Comparison of ENCODE assay signal across 8 cellular contexts in genomic region chr17:81365601-81366585, GRCh38. TPM values are rescaled to one million over a fixed set of nuclear protein-coding genes. Genes with fewer than 3 reads are reported as not detected.
DNase-seq lines count a peak whose midpoint lies in the region; ATAC-seq, FAIRE-seq and TF ChIP-seq lines count a peak whose summit lies in the region.

No MANE protein-coding gene starts in this region.

- no peaks in the 10 kb centered on the region for H3K79me2 ChIP-seq in astrocyte (ENCODE audit: insufficient read depth, low read length)

- H4K20me1 ChIP-seq in astrocyte (ENCODE audit: insufficient read depth, low read length) = peaks cover 10% of the 10 kb centered on the region

- in situ Hi-C loops in transverse colon (cut with MboI; ENCODE audit: low pct_ligation_motif_present in 1 of 4, low pct_unique_long_range_greater_than_20kb in 1 of 4, low sequenced_read_pairs in 3 of 4) = no loop called here

- no peak overlapping the region for H3K27ac Mint-ChIP-seq in astrocyte (ENCODE audit: unreplicated experiment)

- H3K27me3 ChIP-seq in astrocyte (ENCODE audit: insufficient read depth, low read length) (peaks cover 24% of the 10 kb centered on the region), transverse colon (peaks cover 18% of the 10 kb centered on the region)

- peaks cover 19% of the 10 kb centered on the region for H3K4me1 ChIP-seq in astrocyte (ENCODE audit: insufficient read depth, low read length)
- peaks cover 24 to 31% (median 28%) of the 10 kb centered on the region in 4 donors for H3K4me1 ChIP-seq in transverse colon

- peak overlapping the region; percentile 71 for H2AFZ ChIP-seq in astrocyte (ENCODE audit: low read depth, low read length)

- TF ChIP-seq CTCF in astrocyte (IDR thresholded peaks at IDR 0.05; ENCODE audit: insufficient read depth, low read depth, low read length) = no peak
- no peak for TF ChIP-seq CTCF in transverse colon (IDR thresholded peaks at IDR 0.05)

- no peak for FAIRE-seq in astrocyte (lab: Jason Lieb, UNC)

- peak; percentile 78 for TF ChIP-seq POLR2A in transverse colon (IDR thresholded peaks at IDR 0.05)

- peak; percentile 32 for TF ChIP-seq EP300 in transverse colon (IDR thresholded peaks at IDR 0.05; ENCODE audit: low read depth)

- H3K27me3 Mint-ChIP-seq in astrocyte (ENCODE audit: low read depth, unreplicated experiment) = peaks cover 36% of the 10 kb centered on the region

- peak overlapping the region; percentile 24 for H3K9ac ChIP-seq in astrocyte (ENCODE audit: low read length)

- peak overlapping the region; percentile 83 for H3K4me2 ChIP-seq in astrocyte (ENCODE audit: low read length)

- H3K4me1 Mint-ChIP-seq in astrocyte (ENCODE audit: low read depth, unreplicated experiment) = no peaks in the 10 kb centered on the region

- peak overlapping the region; percentile 32 for H3K4me3 ChIP-seq in astrocyte (ENCODE audit: insufficient read depth, low read depth, low read length)
- H3K4me3 ChIP-seq in transverse colon = peak overlapping the region in 2 of 4 donors; percentile 25 to 33

- intact Hi-C loops in transverse colon (cut with DNase I; ENCODE audit: low total_unique reads) = no loop called here

- 22% methylated on average over 29 of the region's 30 CpGs; no CpG with 5 or more reads in 1 of the 2 donors for WGBS in transverse colon (ENCODE audit: low coverage in 1 of 2), 2 donors

- no peak overlapping the region for H3K4me3 Mint-ChIP-seq in astrocyte (ENCODE audit: unreplicated experiment)

- H3K36me3 Mint-ChIP-seq in astrocyte (ENCODE audit: low read depth, unreplicated experiment) = no peaks in the 10 kb centered on the region

- H3K36me3 ChIP-seq in astrocyte (ENCODE audit: insufficient read depth, low read length) (no peaks in the 10 kb centered on the region), transverse colon (no peaks in the 10 kb centered on the region)

- H3K9me3 ChIP-seq in astrocyte (ENCODE audit: insufficient read depth, low read depth, low read length) = no peaks in the 10 kb centered on the region
- H3K9me3 ChIP-seq in transverse colon = no peaks in the 10 kb centered on the region

- ATAC-seq in left lobe of liver = peak; percentile 46
- ATAC-seq in GM21529 (IDR thresholded peaks at IDR 0.05; ENCODE audit: unreplicated experiment) = no peak
- ATAC-seq in HG03565 (IDR thresholded peaks at IDR 0.05; ENCODE audit: unreplicated experiment) = no peak

- H3K9me3 Mint-ChIP-seq in astrocyte (ENCODE audit: unreplicated experiment) = no peaks in the 10 kb centered on the region

- DNase-seq in COR-L47 (lab: John Stamatoyannopoulos, UW) (peak; percentile 91), NCI-H146 treated with DMSO at 0.1 percent for 48 hours (lab: John Stamatoyannopoulos, UW; ENCODE audit: unreplicated experiment) (peak; percentile 25), astrocyte (ENCODE audit: low read depth) (peak; percentile 93), left lobe of liver (ENCODE audit: low spot score) (no peak), transverse colon (peak; percentile 83), NCI-H446 (lab: John Stamatoyannopoulos, UW) (no peak)

- H3K27ac ChIP-seq in astrocyte (ENCODE audit: low read depth, low read length) = peak overlapping the region; percentile 16
- H3K27ac ChIP-seq in transverse colon = peak overlapping the region; percentile 68 to 74 (median 70)

RNA-seq across cellular contexts. Expression of gene BAHCC1, which starts 29.4 kb away (rescaled TPM):
- total RNA-seq in astrocyte (18.5 TPM in 2 replicates), left lobe of liver (8.0 TPM), transverse colon (100 to 1,000 TPM in 1 of 4 donors, 10 to 100 TPM in 2, 1 to 10 TPM in 1; 8.7 to 133 (median 12.4) TPM)

Comparison
In these comparisons a context has a peak if more than half of its experiments do, and no peak if none do; other contexts are left out.
1. DNase-seq: peak in COR-L47 (single experiment), NCI-H146 treated with DMSO at 0.1 percent for 48 hours (single experiment), astrocyte (single experiment) and transverse colon (single experiment); none in left lobe of liver (single experiment) and NCI-H446 (0 of 2).